Comparison of ENCODE assay signal across 2 cellular contexts in the genomic region with DNA sequence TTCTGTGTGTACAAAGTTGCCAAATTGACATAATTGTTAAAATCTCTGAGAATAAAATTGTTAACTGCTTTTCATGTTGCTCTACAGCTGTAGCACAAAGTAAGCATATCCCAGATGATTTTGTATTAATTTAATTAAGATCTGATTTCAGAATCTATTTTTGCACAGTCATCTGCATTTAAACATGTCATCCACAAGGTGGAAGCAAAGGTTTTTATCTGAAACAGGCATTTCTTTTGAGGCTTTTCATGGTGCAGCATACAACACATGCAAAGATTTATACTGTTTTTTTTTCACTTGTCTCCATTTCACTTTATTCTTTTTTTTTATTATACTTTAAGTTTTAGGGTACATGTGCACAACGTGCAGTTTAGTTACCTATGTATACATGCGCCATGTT.
TF ChIP-seq lines count a peak whose summit lies in the region.

No MANE protein-coding gene starts in this region.

TF ChIP-seq in HCT116, 20 proteins besides CTCF, POLR2A, EP300 and RAD21 (continued from another document):
- TF ChIP-seq REST (IDR thresholded peaks at IDR 0.05; ENCODE audit: low read depth) (no peak), POLR2AphosphoS5 (IDR thresholded peaks at IDR 0.05; ENCODE audit: low read depth, low read length) (no peak), EZH2phosphoT487 (IDR thresholded peaks at IDR 0.05; ENCODE audit: borderline replicate concordance) (no peak)

TF ChIP-seq in SK-N-SH treated with all-trans-retinoic acid at 6 μM for 48 hours, 23 proteins besides CTCF, POLR2A, EP300 and RAD21 (continued from another document):
- TF ChIP-seq SNAI2 (CRISPR knock-in tag; IDR thresholded peaks at IDR 0.05) (no peak), ZNF70 (CRISPR knock-in tag; IDR thresholded peaks at IDR 0.05) (no peak), OSR1 (CRISPR knock-in tag; IDR thresholded peaks at IDR 0.05) (no peak), ARNTL (CRISPR knock-in tag; IDR thresholded peaks at IDR 0.05; ENCODE audit: borderline replicate concordance, low read depth) (no peak), PPARA (CRISPR knock-in tag; IDR thresholded peaks at IDR 0.05; ENCODE audit: borderline replicate concordance) (no peak), ZC3H10 (CRISPR knock-in tag; IDR thresholded peaks at IDR 0.05) (no peak), ZFP30 (CRISPR knock-in tag; IDR thresholded peaks at IDR 0.05) (no peak), BACH2 (CRISPR knock-in tag; IDR thresholded peaks at IDR 0.05; ENCODE audit: borderline replicate concordance) (no peak)
